Comparison of ENCODE assay signal across 8 cellular contexts in genomic region chr15:52680041-52680391, GRCh38. TPM values are rescaled to one million over a fixed set of nuclear protein-coding genes. Genes with fewer than 3 reads are reported as not detected.
A peak's percentile ranks its signal among the peaks of the same experiment; 100 is the strongest.
DNase-seq lines count a peak whose midpoint lies in the region; ATAC-seq and TF ChIP-seq lines count a peak whose summit lies in the region.

No MANE protein-coding gene starts in this region.

- H3K27me3 ChIP-seq in thymus (ENCODE audit: control insufficient read depth, insufficient read depth) = no peaks in the 10 kb centered on the region

- DNase-seq in activated naive CD4-positive, alpha-beta T cell treated with Interleukin-2 at 50 U/mL for 16 hours = no peak
- no peak for DNase-seq in activated T-helper 2 cell treated with anti-CD3 and anti-CD28 coated beads, Interferon-gamma antibody, Interleukin-2, Interleukin-4, amounts not matched to agents 10 μg/mL and 5 μg/mL and 100 μg/mL, durations not matched to agents 14 hours and 24 hours and 36 hours (ENCODE audit: low spot score)
- DNase-seq in GM10266 (ENCODE audit: extremely low spot score) (no peak), NCI-H146 treated with DMSO at 0.1 percent for 48 hours (lab: John Stamatoyannopoulos, UW; ENCODE audit: unreplicated experiment) (no peak)

- H3K9me3 ChIP-seq in iPS-18c (ENCODE audit: control insufficient read depth, insufficient read depth, low read length) = no peaks in the 10 kb centered on the region
- H3K9me3 ChIP-seq in thymus (ENCODE audit: control insufficient read depth) = no peaks in the 10 kb centered on the region

- H3K4me3 ChIP-seq in iPS-18c (ENCODE audit: insufficient read depth, low read depth, low read length) (peak overlapping the region; percentile 88), thymus (ENCODE audit: low read length) (peak overlapping the region; percentile 99)

- WGBS in thymus = 92% methylated on average over 3 of the region's 3 CpGs

- H3K36me3 Mint-ChIP-seq in activated naive CD4-positive, alpha-beta T cell treated with anti-CD3 and anti-CD28 coated beads, Interleukin-2, amount 50 U/mL, for 24 hours = peaks cover 3% of the 10 kb centered on the region
- peaks cover 17% of the 10 kb centered on the region for H3K36me3 Mint-ChIP-seq in activated T-helper 2 cell treated with anti-CD3 and anti-CD28 coated beads, Interferon-gamma antibody, Interleukin-2, Interleukin-4, amounts not matched to agents 10 μg/mL and 5 μg/mL and 100 μg/mL, durations not matched to agents 14 hours and 24 hours and 36 hours (ENCODE audit: low read depth)

- peaks cover 4% of the 10 kb centered on the region for H3K4me1 ChIP-seq in thymus (ENCODE audit: control insufficient read depth, insufficient read depth, low read length)

- peaks cover 48% of the 10 kb centered on the region for H3K4me1 Mint-ChIP-seq in activated naive CD4-positive, alpha-beta T cell treated with anti-CD3 and anti-CD28 coated beads, Interleukin-2, amount 50 U/mL, for 24 hours
- H3K4me1 Mint-ChIP-seq in activated T-helper 2 cell treated with anti-CD3 and anti-CD28 coated beads, Interferon-gamma antibody, Interleukin-2, Interleukin-4, amounts not matched to agents 10 μg/mL and 5 μg/mL and 100 μg/mL, durations not matched to agents 14 hours and 24 hours and 36 hours (ENCODE audit: low read depth) = peaks cover 37% of the 10 kb centered on the region

- ATAC-seq in GM19455 (IDR thresholded peaks at IDR 0.05; ENCODE audit: unreplicated experiment) = no peak

- no peaks in the 10 kb centered on the region for H3K9me3 Mint-ChIP-seq in activated naive CD4-positive, alpha-beta T cell treated with anti-CD3 and anti-CD28 coated beads, Interleukin-2, amount 50 U/mL, for 24 hours
- H3K9me3 Mint-ChIP-seq in activated T-helper 2 cell treated with anti-CD3 and anti-CD28 coated beads, Interferon-gamma antibody, Interleukin-2, Interleukin-4, amounts not matched to agents 10 μg/mL and 5 μg/mL and 100 μg/mL, durations not matched to agents 14 hours and 24 hours and 36 hours = no peaks in the 10 kb centered on the region

- H3K27ac Mint-ChIP-seq in activated naive CD4-positive, alpha-beta T cell treated with anti-CD3 and anti-CD28 coated beads, Interleukin-2, amount 50 U/mL, for 24 hours = no peak overlapping the region
- no peak overlapping the region for H3K27ac Mint-ChIP-seq in activated T-helper 2 cell treated with anti-CD3 and anti-CD28 coated beads, Interferon-gamma antibody, Interleukin-2, Interleukin-4, amounts not matched to agents 10 μg/mL and 5 μg/mL and 100 μg/mL, durations not matched to agents 14 hours and 24 hours and 36 hours

- H3K27me3 Mint-ChIP-seq in activated naive CD4-positive, alpha-beta T cell treated with anti-CD3 and anti-CD28 coated beads, Interleukin-2, amount 50 U/mL, for 24 hours = no peaks in the 10 kb centered on the region
- no peaks in the 10 kb centered on the region for H3K27me3 Mint-ChIP-seq in activated T-helper 2 cell treated with anti-CD3 and anti-CD28 coated beads, Interferon-gamma antibody, Interleukin-2, Interleukin-4, amounts not matched to agents 10 μg/mL and 5 μg/mL and 100 μg/mL, durations not matched to agents 14 hours and 24 hours and 36 hours (ENCODE audit: low read depth)

- H3K4me3 Mint-ChIP-seq in activated naive CD4-positive, alpha-beta T cell treated with anti-CD3 and anti-CD28 coated beads, Interleukin-2, amount 50 U/mL, for 24 hours = peak overlapping the region; percentile 75
- H3K4me3 Mint-ChIP-seq in activated T-helper 2 cell treated with anti-CD3 and anti-CD28 coated beads, Interferon-gamma antibody, Interleukin-2, Interleukin-4, amounts not matched to agents 10 μg/mL and 5 μg/mL and 100 μg/mL, durations not matched to agents 14 hours and 24 hours and 36 hours (ENCODE audit: low read depth) = peak overlapping the region; percentile 51

- intact Hi-C loops in activated T-helper 2 cell treated with anti-CD3 and anti-CD28 coated beads, Interferon-gamma antibody, Interleukin-2, Interleukin-4, amounts not matched to agents 10 μg/mL and 5 μg/mL and 100 μg/mL, durations not matched to agents 14 hours and 24 hours and 36 hours (cut with micrococcal nuclease) = loop anchor here (5.0 kb wide), 2 partner anchors 198 to 348 kb away; no protein-coding TSS in a partner anchor

- H3K36me3 ChIP-seq in thymus (ENCODE audit: control insufficient read depth, insufficient read depth) = no peaks in the 10 kb centered on the region

- no peak for TF ChIP-seq CTCF in GM10266 (IDR thresholded peaks at IDR 0.05; ENCODE audit: control insufficient read depth, insufficient read depth, low read depth, missing control alignments)

- no peak overlapping the region for H3K27ac ChIP-seq in thymus (ENCODE audit: low read depth)

RNA-seq across cellular contexts. Expression of gene ATOSA, which starts 0.8 kb away (rescaled TPM):
- total RNA-seq in activated T-helper 2 cell treated with anti-CD3 and anti-CD28 coated beads, Interferon-gamma antibody, Interleukin-2, Interleukin-4, amounts not matched to agents 10 μg/mL and 5 μg/mL and 100 μg/mL, durations not matched to agents 14 hours and 24 hours and 36 hours = 14.4 TPM in 2 replicates
- polyA plus RNA-seq in thymus = 96.9 TPM
